ENCODE assay signal across 1 cellular context in genomic region chr1:240423525-240423924, GRCh38.
TF ChIP-seq lines count a peak whose summit lies in the region.

No MANE protein-coding gene starts in this region.

TF ChIP-seq in K562, 482 proteins besides CTCF, POLR2A, EP300 and RAD21 (continued from another document):
- TF ChIP-seq ZNF592 (IDR thresholded peaks at IDR 0.05) = no peak
- no peak for TF ChIP-seq U2AF2 (optimal IDR thresholded peaks at IDR 0.05; ENCODE audit: low read depth, low read length)
- no peak for TF ChIP-seq ELF1 (tag; IDR thresholded peaks at IDR 0.05)
- TF ChIP-seq MAFG (tag; conservative IDR thresholded peaks at IDR 0.05) = peak; percentile 48
